In the genomic region with DNA sequence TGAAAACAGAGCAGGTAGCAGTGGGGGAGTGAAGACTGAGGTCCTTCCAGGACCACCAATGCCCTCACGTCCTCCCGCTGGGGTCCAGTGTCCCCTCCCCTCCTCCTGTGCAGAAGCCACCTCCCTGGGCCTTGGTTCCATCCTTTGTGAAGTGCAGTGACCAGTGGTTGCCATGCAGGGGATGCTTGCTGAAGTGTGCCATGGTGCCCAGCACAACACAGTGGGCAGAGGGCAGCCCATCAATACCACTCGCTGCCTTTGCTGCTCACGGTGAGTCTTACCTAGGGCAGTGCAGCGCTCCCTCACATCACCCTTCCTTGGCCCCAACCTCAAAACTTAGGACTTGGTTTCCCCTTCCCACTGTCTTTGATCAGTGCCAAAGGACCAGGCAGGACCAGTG, we compare ENCODE assay signal across 26 cellular contexts. TPM values are rescaled to one million over a fixed set of nuclear protein-coding genes. Genes with fewer than 3 reads are reported as not detected.
"Had no signal": no experiment of that assay in that cellular context is flagged by ENCODE, and none has a peak within 500 bp of the region (broad histone marks: within the 10 kb centered on the region; RNA-seq: fewer than 3 reads in every experiment).

No MANE protein-coding gene starts in this region.

- H3K9ac ChIP-seq: SK-N-SH had no signal

- H3K9me2 ChIP-seq: SK-N-SH had no signal

- H3K36me3 Mint-ChIP-seq: activated CD8-positive, alpha-beta memory T cell treated with anti-CD3 and anti-CD28 coated beads, Interleukin-2, amount 10 ng/mL, durations not matched to agents 7 days and 5 days; activated naive CD8-positive, alpha-beta T cell treated with anti-CD3 and anti-CD28 coated beads, Interleukin-2, amount 10 ng/mL, durations not matched to agents 7 days and 5 days; WTC11 had no signal

- H3K27ac ChIP-seq: adrenal gland, breast epithelium, SJCRH30 had no signal

- H3K4me2 ChIP-seq: SK-N-SH had no signal

- H3K27me3 ChIP-seq: adrenal gland, breast epithelium, SJCRH30 had no signal

- H3K27ac Mint-ChIP-seq: activated CD8-positive, alpha-beta memory T cell treated with anti-CD3 and anti-CD28 coated beads, Interleukin-2, amount 10 ng/mL, durations not matched to agents 7 days and 5 days; activated naive CD8-positive, alpha-beta T cell treated with anti-CD3 and anti-CD28 coated beads, Interleukin-2, amount 10 ng/mL, durations not matched to agents 7 days and 5 days; WTC11 had no signal

- H3K9me3 Mint-ChIP-seq: activated naive CD8-positive, alpha-beta T cell treated with anti-CD3 and anti-CD28 coated beads, Interleukin-2, amount 10 ng/mL, durations not matched to agents 7 days and 5 days; activated T-cell treated with anti-CD3 and anti-CD28 coated beads, Interleukin-2, amount 50 U/mL, for 4 hours; WTC11 had no signal

- H3K4me1 Mint-ChIP-seq: WTC11 had no signal

- H3K9me3 ChIP-seq: adrenal gland, breast epithelium, SJCRH30, SK-N-SH had no signal

- H3K36me3 ChIP-seq: adrenal gland, breast epithelium, SJCRH30 had no signal

- H3K27me3 Mint-ChIP-seq: activated CD8-positive, alpha-beta memory T cell treated with anti-CD3 and anti-CD28 coated beads, Interleukin-2, amount 10 ng/mL, durations not matched to agents 7 days and 5 days; activated naive CD8-positive, alpha-beta T cell treated with anti-CD3 and anti-CD28 coated beads, Interleukin-2, amount 10 ng/mL, durations not matched to agents 7 days and 5 days had no signal

- H3K4me3 Mint-ChIP-seq: activated CD8-positive, alpha-beta memory T cell treated with anti-CD3 and anti-CD28 coated beads, Interleukin-2, amount 10 ng/mL, durations not matched to agents 7 days and 5 days; activated naive CD8-positive, alpha-beta T cell treated with anti-CD3 and anti-CD28 coated beads, Interleukin-2, amount 10 ng/mL, durations not matched to agents 7 days and 5 days; activated T-cell treated with anti-CD3 and anti-CD28 coated beads, Interleukin-2, amount 50 U/mL, for 4 hours; WTC11 had no signal

- H3K4me1 ChIP-seq: breast epithelium had no signal

- ATAC-seq: activated CD8-positive, alpha-beta memory T cell treated with anti-CD3 and anti-CD28 coated beads, Interleukin-2, amount 10 ng/mL, durations not matched to agents 7 days and 5 days; activated T-cell treated with anti-CD3 and anti-CD28 coated beads, Interleukin-2, amount 50 U/mL, for 4 hours; WTC11 had no signal

- DNase-seq: activated CD4-positive, alpha-beta T cell treated with anti-CD3 and anti-CD28 coated beads for 48 hours; activated CD4-positive, alpha-beta T cell treated with anti-CD3 and anti-CD28 coated beads, Interleukin-2, amount 50 U/mL, for 4 hours; activated CD4-positive, CD25-positive, alpha-beta regulatory T cell treated with anti-CD3 and anti-CD28 coated beads, Interleukin-2, amount 50 U/mL, for 72 hours; activated CD8-positive, alpha-beta memory T cell treated with anti-CD3 and anti-CD28 coated beads, Interleukin-2, amount 10 ng/mL, durations not matched to agents 7 days and 5 days; activated naive CD4-positive, alpha-beta T cell treated with anti-CD3 and anti-CD28 coated beads, Interleukin-2, amount 50 U/mL, for 16 hours; activated T-cell treated with anti-CD3 and anti-CD28 coated beads, Interleukin-2, amount 50 U/mL, for 4 hours; adrenal gland; anterior cingulate cortex; caudate nucleus; MM.1S; NCI-H1105; NCI-H1436; NCI-H1694 treated with DMSO at 0.1 percent for 48 hours; NCI-H2029 treated with DMSO at 0.1 percent for 48 hours; NCI-H345; NCI-H510A; NCI-H526 treated with DMSO at 0.1 percent for 48 hours; NCI-H82; Right ventricle myocardium superior; RPMI8226; SJCRH30; SK-N-SH had no signal

- H3K4me3 ChIP-seq: adrenal gland, breast epithelium, SJCRH30 had no signal

RNA-seq across cellular contexts. Expression of a gene that starts 12.9 kb away (rescaled TPM):
- total RNA-seq: activated CD8-positive, alpha-beta memory T cell treated with anti-CD3 and anti-CD28 coated beads, Interleukin-2, amount 10 ng/mL, durations not matched to agents 7 days and 5 days; activated naive CD8-positive, alpha-beta T cell treated with anti-CD3 and anti-CD28 coated beads, Interleukin-2, amount 10 ng/mL, durations not matched to agents 7 days and 5 days; Right ventricle myocardium superior; T-helper 1 cell treated with Interleukin-12 subunit alpha and Interleukin-12 subunit beta and Interleukin-4 antibody, amounts not matched to agents 30 ng/mL and 1 ng/mL, for 36 hours had no signal
